In the genomic region with DNA sequence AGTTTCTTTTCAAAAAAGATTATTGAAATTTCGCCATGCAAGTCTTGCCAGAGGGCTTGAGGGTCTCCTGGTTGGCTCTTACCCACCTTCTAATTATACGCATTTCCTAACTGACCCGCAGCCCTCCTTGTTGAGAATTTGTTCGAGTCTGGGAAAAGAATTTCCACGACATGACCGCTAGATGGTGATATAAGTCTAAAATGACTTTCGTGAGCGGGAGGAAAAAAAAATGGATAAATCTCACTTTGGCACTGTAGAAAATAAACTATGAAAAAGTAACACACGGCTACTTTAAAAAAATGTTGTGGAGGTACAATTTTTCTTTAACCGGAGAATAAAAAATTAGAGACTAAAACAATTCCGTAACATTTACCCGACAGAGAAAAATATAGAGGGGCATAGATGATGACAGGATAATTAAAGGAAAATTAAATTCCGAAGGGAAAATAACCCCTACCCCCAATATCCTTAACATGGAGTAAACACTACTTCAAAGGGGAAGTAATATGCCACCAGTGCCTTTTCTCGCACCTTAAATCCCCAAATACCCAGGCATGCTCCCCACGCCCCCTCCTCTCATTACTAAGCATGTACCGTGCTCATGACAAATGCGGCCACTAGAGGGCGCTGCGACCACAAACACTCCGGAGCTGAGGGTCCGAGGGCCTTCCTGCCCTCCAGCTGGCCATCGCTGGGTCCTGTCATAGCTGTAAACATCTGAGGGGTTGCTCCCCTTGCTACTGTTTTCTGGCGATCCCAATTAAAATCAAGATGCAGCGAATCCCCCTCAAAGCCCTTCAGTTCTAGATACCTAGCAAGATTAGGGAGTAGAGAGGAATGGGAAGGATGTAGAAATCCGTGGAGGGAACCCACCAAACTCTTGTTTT, we compare ENCODE assay signal across 1 cellular context.
A peak's percentile ranks its signal among the peaks of the same experiment; 100 is the strongest.
TF ChIP-seq lines count a peak whose summit lies in the region.

No MANE protein-coding gene starts in this region.

TF ChIP-seq in K562, 482 proteins besides CTCF, POLR2A, EP300 and RAD21 (continued from another document):
- TF ChIP-seq, protein P1, sequence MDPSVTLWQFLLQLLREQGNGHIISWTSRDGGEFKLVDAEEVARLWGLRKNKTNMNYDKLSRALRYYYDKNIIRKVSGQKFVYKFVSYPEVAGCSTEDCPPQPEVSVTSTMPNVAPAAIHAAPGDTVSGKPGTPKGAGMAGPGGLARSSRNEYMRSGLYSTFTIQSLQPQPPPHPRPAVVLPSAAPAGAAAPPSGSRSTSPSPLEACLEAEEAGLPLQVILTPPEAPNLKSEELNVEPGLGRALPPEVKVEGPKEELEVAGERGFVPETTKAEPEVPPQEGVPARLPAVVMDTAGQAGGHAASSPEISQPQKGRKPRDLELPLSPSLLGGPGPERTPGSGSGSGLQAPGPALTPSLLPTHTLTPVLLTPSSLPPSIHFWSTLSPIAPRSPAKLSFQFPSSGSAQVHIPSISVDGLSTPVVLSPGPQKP (CRISPR knock-in tag; IDR thresholded peaks at IDR 0.05), result no peak
- no peak for TF ChIP-seq ZNF75A (CRISPR knock-in tag; IDR thresholded peaks at IDR 0.05)
- TF ChIP-seq, protein P2, sequence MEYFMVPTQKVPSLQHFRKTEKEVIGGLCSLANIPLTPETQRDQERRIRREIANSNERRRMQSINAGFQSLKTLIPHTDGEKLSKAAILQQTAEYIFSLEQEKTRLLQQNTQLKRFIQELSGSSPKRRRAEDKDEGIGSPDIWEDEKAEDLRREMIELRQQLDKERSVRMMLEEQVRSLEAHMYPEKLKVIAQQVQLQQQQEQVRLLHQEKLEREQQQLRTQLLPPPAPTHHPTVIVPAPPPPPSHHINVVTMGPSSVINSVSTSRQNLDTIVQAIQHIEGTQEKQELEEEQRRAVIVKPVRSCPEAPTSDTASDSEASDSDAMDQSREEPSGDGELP (CRISPR knock-in tag; IDR thresholded peaks at IDR 0.05; ENCODE audit: borderline replicate concordance), result peak; percentile 36; the same call in 1 of the 2 replicates
- TF ChIP-seq, protein P3, sequence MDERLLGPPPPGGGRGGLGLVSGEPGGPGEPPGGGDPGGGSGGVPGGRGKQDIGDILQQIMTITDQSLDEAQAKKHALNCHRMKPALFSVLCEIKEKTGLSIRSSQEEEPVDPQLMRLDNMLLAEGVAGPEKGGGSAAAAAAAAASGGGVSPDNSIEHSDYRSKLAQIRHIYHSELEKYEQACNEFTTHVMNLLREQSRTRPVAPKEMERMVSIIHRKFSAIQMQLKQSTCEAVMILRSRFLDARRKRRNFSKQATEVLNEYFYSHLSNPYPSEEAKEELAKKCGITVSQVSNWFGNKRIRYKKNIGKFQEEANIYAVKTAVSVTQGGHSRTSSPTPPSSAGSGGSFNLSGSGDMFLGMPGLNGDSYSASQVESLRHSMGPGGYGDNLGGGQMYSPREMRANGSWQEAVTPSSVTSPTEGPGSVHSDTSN (CRISPR knock-in tag; IDR thresholded peaks at IDR 0.05; ENCODE audit: low read depth), result no peak
- TF ChIP-seq, protein P3 (tag; conservative IDR thresholded peaks at IDR 0.05; ENCODE audit: low read depth), result 0 out of 2 replicates have a peak, but pooled peaks have one; percentile 12
- TF ChIP-seq U2AF2 (optimal IDR thresholded peaks at IDR 0.05; ENCODE audit: low read depth, low read length), result no peak
- no peak for TF ChIP-seq ZNF695 (CRISPR knock-in tag; IDR thresholded peaks at IDR 0.05)
- no peak for TF ChIP-seq RBM15 (IDR thresholded peaks at IDR 0.05; ENCODE audit: insufficient read depth, low read length)
- TF ChIP-seq MEIS2 (IDR thresholded peaks at IDR 0.05; ENCODE audit: partially characterized antibody), result peak; percentile 8
- no peak for TF ChIP-seq BRD9 (IDR thresholded peaks at IDR 0.05; ENCODE audit: low read depth, partially characterized antibody)
- TF ChIP-seq COPS2 (conservative IDR thresholded peaks at IDR 0.05), result no peak
- TF ChIP-seq RCOR1 (IDR thresholded peaks at IDR 0.05; ENCODE audit: borderline replicate concordance in 1 of 2, low read depth in 2 of 2, low read length in 2 of 2), result no peak
- TF ChIP-seq RNF2 (IDR thresholded peaks at IDR 0.05), result no peak
- TF ChIP-seq TGIF2 (CRISPR knock-in tag; IDR thresholded peaks at IDR 0.05), result no peak
- TF ChIP-seq, protein P4, sequence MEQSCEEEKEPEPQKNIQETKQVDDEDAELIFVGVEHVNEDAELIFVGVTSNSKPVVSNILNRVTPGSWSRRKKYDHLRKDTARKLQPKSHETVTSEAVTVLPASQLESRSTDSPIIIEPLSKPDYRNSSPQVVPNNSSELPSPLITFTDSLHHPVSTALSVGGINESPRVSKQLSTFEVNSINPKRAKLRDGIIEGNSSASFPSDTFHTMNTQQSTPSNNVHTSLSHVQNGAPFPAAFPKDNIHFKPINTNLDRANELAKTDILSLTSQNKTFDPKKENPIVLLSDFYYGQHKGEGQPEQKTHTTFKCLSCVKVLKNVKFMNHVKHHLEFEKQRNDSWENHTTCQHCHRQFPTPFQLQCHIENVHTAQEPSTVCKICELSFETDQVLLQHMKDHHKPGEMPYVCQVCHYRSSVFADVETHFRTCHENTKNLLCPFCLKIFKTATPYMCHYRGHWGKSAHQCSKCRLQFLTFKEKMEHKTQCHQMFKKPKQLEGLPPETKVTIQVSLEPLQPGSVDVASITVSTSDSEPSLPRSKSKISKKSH (CRISPR knock-in tag; IDR thresholded peaks at IDR 0.05), result no peak
- peak; percentile 57 for TF ChIP-seq EGR1 (conservative IDR thresholded peaks at IDR 0.05)
- no peak for TF ChIP-seq ZNF3 (CRISPR knock-in tag; IDR thresholded peaks at IDR 0.05)
- TF ChIP-seq TCF3 (CRISPR knock-in tag; IDR thresholded peaks at IDR 0.05), result no peak
- TF ChIP-seq MAFK (IDR thresholded peaks at IDR 0.05; ENCODE audit: low read length), result peak; percentile 3; the same call in 1 of the 2 replicates
- no peak for TF ChIP-seq HDAC3 (IDR thresholded peaks at IDR 0.05; ENCODE audit: borderline replicate concordance, partially characterized antibody)
- no peak for TF ChIP-seq ILK (tag; IDR thresholded peaks at IDR 0.05; ENCODE audit: borderline replicate concordance, low read depth)
- no peak for TF ChIP-seq ZNF766 (CRISPR knock-in tag; conservative IDR thresholded peaks at IDR 0.05)
- TF ChIP-seq, protein P5, sequence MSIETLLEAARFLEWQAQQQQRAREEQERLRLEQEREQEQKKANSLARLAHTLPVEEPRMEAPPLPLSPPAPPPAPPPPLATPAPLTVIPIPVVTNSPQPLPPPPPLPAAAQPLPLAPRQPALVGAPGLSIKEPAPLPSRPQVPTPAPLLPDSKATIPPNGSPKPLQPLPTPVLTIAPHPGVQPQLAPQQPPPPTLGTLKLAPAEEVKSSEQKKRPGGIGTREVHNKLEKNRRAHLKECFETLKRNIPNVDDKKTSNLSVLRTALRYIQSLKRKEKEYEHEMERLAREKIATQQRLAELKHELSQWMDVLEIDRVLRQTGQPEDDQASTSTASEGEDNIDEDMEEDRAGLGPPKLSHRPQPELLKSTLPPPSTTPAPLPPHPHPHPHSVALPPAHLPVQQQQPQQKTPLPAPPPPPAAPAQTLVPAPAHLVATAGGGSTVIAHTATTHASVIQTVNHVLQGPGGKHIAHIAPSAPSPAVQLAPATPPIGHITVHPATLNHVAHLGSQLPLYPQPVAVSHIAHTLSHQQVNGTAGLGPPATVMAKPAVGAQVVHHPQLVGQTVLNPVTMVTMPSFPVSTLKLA (conservative IDR thresholded peaks at IDR 0.05), result 0 out of 4 replicates have a peak, but pooled peaks of 1 of the 2 experiments have one; percentile 14
- TF ChIP-seq NELFE (IDR thresholded peaks at IDR 0.05; ENCODE audit: insufficient read depth, insufficient read length), result no peak
- TF ChIP-seq RBM25 (IDR thresholded peaks at IDR 0.05; ENCODE audit: low read depth, low read length, severe bottlenecking), result no peak
- no peak for TF ChIP-seq ZNF717 (CRISPR knock-in tag; IDR thresholded peaks at IDR 0.05)
- peak; percentile 87 for TF ChIP-seq ZNF384 (IDR thresholded peaks at IDR 0.05; ENCODE audit: low read depth, low read length)
- TF ChIP-seq CEBPG (CRISPR knock-in tag; IDR thresholded peaks at IDR 0.05), result no peak
- no peak for TF ChIP-seq CEBPG (tag; conservative IDR thresholded peaks at IDR 0.05 in 1 of 2, IDR thresholded peaks at IDR 0.05 in 1 of 2)
- TF ChIP-seq, protein P6, sequence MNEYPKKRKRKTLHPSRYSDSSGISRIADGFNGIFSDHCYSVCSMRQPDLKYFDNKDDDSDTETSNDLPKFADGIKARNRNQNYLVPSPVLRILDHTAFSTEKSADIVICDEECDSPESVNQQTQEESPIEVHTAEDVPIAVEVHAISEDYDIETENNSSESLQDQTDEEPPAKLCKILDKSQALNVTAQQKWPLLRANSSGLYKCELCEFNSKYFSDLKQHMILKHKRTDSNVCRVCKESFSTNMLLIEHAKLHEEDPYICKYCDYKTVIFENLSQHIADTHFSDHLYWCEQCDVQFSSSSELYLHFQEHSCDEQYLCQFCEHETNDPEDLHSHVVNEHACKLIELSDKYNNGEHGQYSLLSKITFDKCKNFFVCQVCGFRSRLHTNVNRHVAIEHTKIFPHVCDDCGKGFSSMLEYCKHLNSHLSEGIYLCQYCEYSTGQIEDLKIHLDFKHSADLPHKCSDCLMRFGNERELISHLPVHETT (CRISPR knock-in tag; conservative IDR thresholded peaks at IDR 0.05 in 1 of 2, IDR thresholded peaks at IDR 0.05 in 1 of 2), result no peak
- TF ChIP-seq, protein P7, sequence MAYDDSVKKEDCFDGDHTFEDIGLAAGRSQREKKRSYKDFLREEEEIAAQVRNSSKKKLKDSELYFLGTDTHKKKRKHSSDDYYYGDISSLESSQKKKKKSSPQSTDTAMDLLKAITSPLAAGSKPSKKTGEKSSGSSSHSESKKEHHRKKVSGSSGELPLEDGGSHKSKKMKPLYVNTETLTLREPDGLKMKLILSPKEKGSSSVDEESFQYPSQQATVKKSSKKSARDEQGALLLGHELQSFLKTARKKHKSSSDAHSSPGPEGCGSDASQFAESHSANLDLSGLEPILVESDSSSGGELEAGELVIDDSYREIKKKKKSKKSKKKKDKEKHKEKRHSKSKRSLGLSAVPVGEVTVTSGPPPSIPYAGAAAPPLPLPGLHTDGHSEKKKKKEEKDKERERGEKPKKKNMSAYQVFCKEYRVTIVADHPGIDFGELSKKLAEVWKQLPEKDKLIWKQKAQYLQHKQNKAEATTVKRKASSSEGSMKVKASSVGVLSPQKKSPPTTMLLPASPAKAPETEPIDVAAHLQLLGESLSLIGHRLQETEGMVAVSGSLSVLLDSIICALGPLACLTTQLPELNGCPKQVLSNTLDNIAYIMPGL (CRISPR knock-in tag; IDR thresholded peaks at IDR 0.05), result no peak
- TF ChIP-seq CC2D1A (IDR thresholded peaks at IDR 0.05), result no peak
- 0 out of 2 replicates have a peak, but pooled peaks have one; percentile 22 for TF ChIP-seq CREB1 (IDR thresholded peaks at IDR 0.05)
- no peak for TF ChIP-seq CREB1 (CRISPR knock-in tag; IDR thresholded peaks at IDR 0.05)
- no peak for TF ChIP-seq ZNF124 (CRISPR knock-in tag; IDR thresholded peaks at IDR 0.05)
- TF ChIP-seq, protein P8, sequence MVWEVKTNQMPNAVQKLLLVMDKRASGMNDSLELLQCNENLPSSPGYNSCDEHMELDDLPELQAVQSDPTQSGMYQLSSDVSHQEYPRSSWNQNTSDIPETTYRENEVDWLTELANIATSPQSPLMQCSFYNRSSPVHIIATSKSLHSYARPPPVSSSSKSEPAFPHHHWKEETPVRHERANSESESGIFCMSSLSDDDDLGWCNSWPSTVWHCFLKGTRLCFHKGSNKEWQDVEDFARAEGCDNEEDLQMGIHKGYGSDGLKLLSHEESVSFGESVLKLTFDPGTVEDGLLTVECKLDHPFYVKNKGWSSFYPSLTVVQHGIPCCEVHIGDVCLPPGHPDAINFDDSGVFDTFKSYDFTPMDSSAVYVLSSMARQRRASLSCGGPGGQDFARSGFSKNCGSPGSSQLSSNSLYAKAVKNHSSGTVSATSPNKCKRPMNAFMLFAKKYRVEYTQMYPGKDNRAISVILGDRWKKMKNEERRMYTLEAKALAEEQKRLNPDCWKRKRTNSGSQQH (CRISPR knock-in tag; IDR thresholded peaks at IDR 0.05), result no peak
- no peak; a peak in 1 of 4 replicates for TF ChIP-seq NRF1 (conservative IDR thresholded peaks at IDR 0.05 in 1 of 2, IDR thresholded peaks at IDR 0.05 in 1 of 2)
- TF ChIP-seq MEF2D (tag; conservative IDR thresholded peaks at IDR 0.05; ENCODE audit: low read depth), result no peak
- no peak for TF ChIP-seq TAF9B (IDR thresholded peaks at IDR 0.05; ENCODE audit: partially characterized antibody)
- TF ChIP-seq MTA3 (IDR thresholded peaks at IDR 0.05; ENCODE audit: borderline replicate concordance), result no peak
- no peak for TF ChIP-seq NBN (IDR thresholded peaks at IDR 0.05; ENCODE audit: low read depth)
- 0 out of 2 replicates have a peak, but pooled peaks have one; percentile 15 for TF ChIP-seq BHLHE40 (IDR thresholded peaks at IDR 0.05; ENCODE audit: low read length)
- no peak for TF ChIP-seq ADNP (tag; IDR thresholded peaks at IDR 0.05)
- no peak for TF ChIP-seq PTTG1 (tag; IDR thresholded peaks at IDR 0.05; ENCODE audit: low read depth)
- TF ChIP-seq MED1 (CRISPR knock-in tag; IDR thresholded peaks at IDR 0.05; ENCODE audit: borderline replicate concordance), result no peak
